Comparison of ENCODE assay signal across 12 cellular contexts in genomic region chr2:207148025-207148424, GRCh38. TPM values are rescaled to one million over a fixed set of nuclear protein-coding genes. Genes with fewer than 3 reads are reported as not detected.
DNase-seq lines count a peak whose midpoint lies in the region; ATAC-seq, FAIRE-seq and TF ChIP-seq lines count a peak whose summit lies in the region.
"Had no signal": no experiment of that assay in that cellular context is flagged by ENCODE, and none has a peak within 500 bp of the region (broad histone marks: within the 10 kb centered on the region; RNA-seq: fewer than 3 reads in every experiment).

No MANE protein-coding gene starts in this region.

- 0 out of 2 replicates have a peak overlapping the region, but pooled peaks have one; percentile 55 for H2AK5ac ChIP-seq in H1 (ENCODE audit: low read depth, low read length)
- H2AK5ac ChIP-seq in mesendoderm (ENCODE audit: low read length), result no peak overlapping the region

- H2BK15ac ChIP-seq in H1 (ENCODE audit: low read length) (0 out of 2 replicates have a peak overlapping the region, but pooled peaks have one; percentile 22), mesendoderm (replicated peaks; ENCODE audit: low read depth) (no peak overlapping the region)

- TF ChIP-seq CTCF in H1 (IDR thresholded peaks at IDR 0.05; ENCODE audit: control extremely low read depth in 1 of 3, insufficient read depth in 1 of 3, low read depth in 1 of 3, low read length in 3 of 3), result no peak

- no peaks in the 10 kb centered on the region for H3K27me3 ChIP-seq in H1 (replicated peaks in 1 of 4; ENCODE audit: control insufficient read depth in 3 of 4, extremely low read depth in 1 of 4, insufficient read depth in 3 of 4, low read length in 3 of 4)
- H3K27me3 ChIP-seq in mesendoderm (ENCODE audit: insufficient read depth, low read length, poor library complexity), result no peaks in the 10 kb centered on the region

- H4K20me1 ChIP-seq in H1 (replicated peaks in 1 of 2; ENCODE audit: control insufficient read depth in 1 of 2, insufficient read depth in 2 of 2, low read length in 2 of 2), result peaks cover 0 to 2% of the 10 kb centered on the region in 2 experiments

- H3K23ac ChIP-seq in H1 (ENCODE audit: insufficient read length) (no peak overlapping the region), mesendoderm (ENCODE audit: low read length) (no peak overlapping the region)

- H2BK120ac ChIP-seq in H1 (replicated peaks; ENCODE audit: low read depth, low read length) (no peak overlapping the region), mesendoderm (ENCODE audit: low read depth, low read length) (peak overlapping the region; percentile 83)

- no peak overlapping the region for H2AFZ ChIP-seq in H1 (ENCODE audit: low read length)

- H3K27ac ChIP-seq in H1 (ENCODE audit: low read depth, low read length), result no peak overlapping the region
- H3K27ac ChIP-seq in mesendoderm (ENCODE audit: low read depth, low read length), result no peak overlapping the region

- no peak for TF ChIP-seq EP300 in H1 (IDR thresholded peaks at IDR 0.05; ENCODE audit: borderline replicate concordance in 1 of 2, low read depth in 2 of 2, low read length in 2 of 2)

- ATAC-seq in GM18870 (IDR thresholded peaks at IDR 0.05; ENCODE audit: unreplicated experiment) (no peak), GM19023 (IDR thresholded peaks at IDR 0.05; ENCODE audit: unreplicated experiment) (no peak), HG03135 (IDR thresholded peaks at IDR 0.05; ENCODE audit: unreplicated experiment) (no peak)
- ATAC-seq: left colon had no signal

- H3K4me1 ChIP-seq in H1 (replicated peaks in 1 of 4; ENCODE audit: control insufficient read depth in 3 of 4, insufficient read depth in 4 of 4, low read length in 3 of 4) (peaks cover 11 to 35% (median 23%) of the 10 kb centered on the region in 4 experiments), mesendoderm (ENCODE audit: control insufficient read depth, low read depth, low read length) (peaks cover 32% of the 10 kb centered on the region)

- peaks cover 8 to 64% of the 10 kb centered on the region in 2 experiments; a peak in 3 of 4 replicates for H3K79me2 ChIP-seq in H1 (ENCODE audit: control insufficient read depth in 1 of 2, insufficient read depth in 2 of 2, low read length in 2 of 2)
- peaks cover 77% of the 10 kb centered on the region for H3K79me2 ChIP-seq in mesendoderm (ENCODE audit: control insufficient read depth, insufficient read depth, low read length)

- H3K36me3 ChIP-seq in H1 (ENCODE audit: control insufficient read depth in 2 of 4, insufficient read depth in 4 of 4, low read length in 3 of 4) (peaks cover 0 to 9% (median 0%) of the 10 kb centered on the region in 4 experiments; a peak in 2 of 8 replicates), mesendoderm (ENCODE audit: control insufficient read depth, insufficient read depth, low read length) (no peaks in the 10 kb centered on the region)

- no peak overlapping the region for H4K8ac ChIP-seq in H1 (ENCODE audit: extremely low read depth, insufficient read depth, low read length)
- H4K8ac ChIP-seq in mesendoderm (ENCODE audit: low read depth, low read length), result no peak overlapping the region

- H3K9me3 ChIP-seq in H1 (ENCODE audit: insufficient read depth in 2 of 2, low read depth in 1 of 2, low read length in 1 of 2), result no peaks in the 10 kb centered on the region

- POLR2A ChIA-PET in H1 (lab: Charles Lee; ENCODE audit: partially characterized antibody), result interaction anchor here (0.6 to 3.2 kb wide), 4 partner anchors 16 to 78 kb away, joined by 4 to 15 read pairs (median 5); partner anchors contain the start of gene KLF7

- no peak overlapping the region for H4K91ac ChIP-seq in H1 (replicated peaks; ENCODE audit: insufficient read length, low read length)

- FAIRE-seq in H1 (lab: Jason Lieb, UNC), result no peak

- H3K4me3 ChIP-seq in H1 (ENCODE audit: extremely low read depth in 1 of 4, insufficient read depth in 2 of 4, low read depth in 3 of 4, low read length in 4 of 4) (no peak overlapping the region), mesendoderm (ENCODE audit: low read length) (no peak overlapping the region)

- CTCF ChIA-PET in H1 (lab: Charles Lee; ENCODE audit: partially characterized antibody), result interaction anchor here (1.0 to 1.9 kb wide), 7 partner anchors 10 to 366 kb away, joined by 3 to 6 read pairs (median 3); no protein-coding TSS in a partner anchor

- WGBS in H1 (ENCODE audit: extremely low coverage in 1 of 2, insufficient coverage in 1 of 2, insufficient read length in 1 of 2, insufficient replicate concordance in 2 of 2, low coverage in 1 of 2, low lambda C conversion rate in 2 of 2, missing lambda C conversion rate in 1 of 2), 2 experiments, result 95% methylated on average over 2 of the region's 2 CpGs; no CpG with 5 or more reads in 1 of the 2 experiments
- no CpG with 5 or more reads among the region's 2 CpGs for WGBS in mesendoderm (ENCODE audit: extremely low coverage, insufficient coverage, low lambda C conversion rate)

- H2BK20ac ChIP-seq in H1 (ENCODE audit: low read length), result no peak overlapping the region

- TF ChIP-seq RAD21 in H1 (IDR thresholded peaks at IDR 0.05 in 1 of 2, conservative IDR thresholded peaks at IDR 0.05 in 1 of 2; ENCODE audit: low read depth in 2 of 2, low read length in 2 of 2), result no peak

- H3K56ac ChIP-seq in H1 (replicated peaks; ENCODE audit: insufficient read length, low read depth, low read length) (no peak overlapping the region), mesendoderm (ENCODE audit: low read length) (peak overlapping the region; percentile 34)

- H3K4me2 ChIP-seq in H1 (ENCODE audit: insufficient read depth in 1 of 2, low read depth in 2 of 2, low read length in 2 of 2), result no peak overlapping the region
- H3K4me2 ChIP-seq in mesendoderm (ENCODE audit: low read length), result no peak overlapping the region

- no peak overlapping the region for H2BK5ac ChIP-seq in H1 (ENCODE audit: low read depth, low read length)
- peak overlapping the region; percentile 36 for H2BK5ac ChIP-seq in mesendoderm (ENCODE audit: low read length)

- H3K4ac ChIP-seq in H1 (replicated peaks; ENCODE audit: insufficient read length, low read depth, low read length), result no peak overlapping the region
- H3K4ac ChIP-seq in mesendoderm (ENCODE audit: low read depth, low read length), result peak overlapping the region; percentile 90

- no peak for TF ChIP-seq POLR2A in H1 (IDR thresholded peaks at IDR 0.05; ENCODE audit: control extremely low read depth in 1 of 2, low read depth in 2 of 2, low read length in 2 of 2)

- DNase-seq in A172 (ENCODE audit: low spot score), result peak; percentile 73
- DNase-seq in M059J (ENCODE audit: low read depth), result peak; percentile 81
- DNase-seq in H1 (ENCODE audit: low read depth in 1 of 2, low spot score in 2 of 2), result no peak
- DNase-seq in mesendoderm, result no peak
- no peak for DNase-seq in NCI-H2081 (lab: John Stamatoyannopoulos, UW)
- DNase-seq: DMS153; left colon; SIG-M5; stimulated activated CD4-positive, alpha-beta T cell treated with anti-CD3 and anti-CD28 coated beads, Interleukin-12 subunit alpha, Interleukin-12 subunit beta, amount 100 ng/mL, for 4 hours had no signal

- H3K18ac ChIP-seq in H1 (ENCODE audit: extremely low read depth, low read length) (peak overlapping the region; percentile 41; the same call in 1 of the 2 replicates), mesendoderm (ENCODE audit: low read length) (peak overlapping the region; percentile 85)

- no peak overlapping the region for H2BK12ac ChIP-seq in H1 (ENCODE audit: low read depth, low read length)

- H3K79me1 ChIP-seq in H1 (ENCODE audit: low read depth, low read length) (peaks cover 11% of the 10 kb centered on the region), mesendoderm (ENCODE audit: low read length) (peaks cover 11% of the 10 kb centered on the region)

- no peak overlapping the region for H4K5ac ChIP-seq in H1 (ENCODE audit: insufficient read length, low read depth, low read length)
- no peak overlapping the region for H4K5ac ChIP-seq in mesendoderm (ENCODE audit: low read length)

- H3K9ac ChIP-seq in H1 (replicated peaks in 1 of 4; ENCODE audit: extremely low read depth in 1 of 4, low read depth in 3 of 4, low read length in 3 of 4) (no peak overlapping the region), mesendoderm (ENCODE audit: low read length) (no peak overlapping the region)

- H3K14ac ChIP-seq in H1 (ENCODE audit: insufficient read length), result no peak overlapping the region

- no peaks in the 10 kb centered on the region for H3K23me2 ChIP-seq in H1 (ENCODE audit: low read depth, low read length)

TF ChIP-seq in H1, 55 proteins besides CTCF, POLR2A, EP300 and RAD21:
- TF ChIP-seq CHD1 (IDR thresholded peaks at IDR 0.05; ENCODE audit: low read depth, low read length) (no peak), CEBPB (IDR thresholded peaks at IDR 0.05; ENCODE audit: low read depth, low read length) (no peak), POU5F1 (IDR thresholded peaks at IDR 0.05; ENCODE audit: low read depth, low read length) (no peak), GTF2F1 (IDR thresholded peaks at IDR 0.05; ENCODE audit: borderline replicate concordance, low read depth, low read length) (no peak)

RNA-seq across cellular contexts. Expression of gene KLF7, which starts 17.7 kb away (rescaled TPM):
- total RNA-seq in A172 (2014; rRNA removed; shearing (Covaris generic)), result 9.1 and 13.7 TPM in 2 replicates
- total RNA-seq in M059J (2014; rRNA removed; shearing (Covaris generic)), result 7.3 and 11.6 TPM in 2 replicates
- 21.3 and 23.3 TPM in 2 replicates for total RNA-seq in H1 (2021; fragmentation: NEBNext Ultra II Directional; extraction: Animal tissue kit (Norgen Biotek cat#: 25700))
- 9.6 and 19.3 TPM in 2 replicates for polyA plus RNA-seq in H1 (2011; rRNA removed)
- 11.3 TPM for polyA plus RNA-seq in H1 (2011; cell fraction: cytosol; rRNA removed)
- 28.7 TPM for polyA plus RNA-seq in H1 (2011; cell fraction: nucleus; rRNA removed)
- polyA plus RNA-seq in H1 (2012, experiment 1 of 2), result 7.7 to 13.3 TPM (median 12.2 TPM) in 4 replicates
- 1.4 TPM for polyA plus RNA-seq in H1 (2012, experiment 2 of 2)
- 16.1 TPM for polyA plus RNA-seq in H1 (2013, experiment 1 of 2)
- 16.9 TPM for polyA plus RNA-seq in H1 (2013, experiment 2 of 2)
- 21.9 and 35.0 TPM in 2 replicates for polyA minus RNA-seq in H1 (2011; rRNA and poly(A)+ RNA removed)
- 13.7 TPM for polyA minus RNA-seq in H1 (2011; cell fraction: cytosol; rRNA and poly(A)+ RNA removed)
- polyA minus RNA-seq in H1 (2011; cell fraction: nucleus; rRNA and poly(A)+ RNA removed), result 37.5 TPM
- polyA plus RNA-seq in mesendoderm (2013, experiment 1 of 2), result 44.5 TPM
- polyA plus RNA-seq in mesendoderm (2013, experiment 2 of 2), result 41.8 TPM

Comparison
In these comparisons a context has a peak if more than half of its experiments do, and no peak if none do; other contexts are left out.
1. DNase-seq: peak in A172 (single experiment) and M059J (single experiment); none in H1 (0 of 2), mesendoderm (single experiment) and NCI-H2081 (0 of 2).